ENCODE assay signal across 19 cellular contexts in the genomic region with DNA sequence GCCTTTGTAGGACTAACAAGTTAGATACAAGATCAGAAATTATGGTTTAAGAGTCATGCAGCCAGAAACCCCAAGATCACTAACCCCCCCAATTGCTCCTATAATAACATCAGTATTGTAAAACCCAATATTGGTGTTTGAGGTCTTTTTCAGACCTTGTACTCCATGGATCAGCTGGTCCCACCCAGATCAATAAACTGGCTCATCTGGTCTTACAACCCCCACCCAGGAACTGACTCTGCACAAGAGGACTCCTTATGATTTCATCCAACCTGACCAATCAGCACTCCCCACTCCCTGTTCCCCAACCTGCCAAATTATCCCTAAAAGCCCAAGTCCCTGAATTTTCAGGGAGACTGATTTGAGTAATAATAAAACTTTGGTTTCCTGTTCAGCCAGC. TPM values are rescaled to one million over a fixed set of nuclear protein-coding genes. Genes with fewer than 3 reads are reported as not detected.
DNase-seq lines count a peak whose midpoint lies in the region; ATAC-seq, FAIRE-seq and TF ChIP-seq lines count a peak whose summit lies in the region.
"Had no signal": no experiment of that assay in that cellular context is flagged by ENCODE, and none has a peak within 500 bp of the region (broad histone marks: within the 10 kb centered on the region; RNA-seq: fewer than 3 reads in every experiment).

No MANE protein-coding gene starts in this region.

- H3K9me3 Mint-ChIP-seq in type B pancreatic cell: no peaks in the 10 kb centered on the region
- H3K9me3 Mint-ChIP-seq: CD4-positive, CD25-positive, alpha-beta regulatory T cell; CD8-positive, alpha-beta memory T cell; H9 had no signal

- H3K4ac ChIP-seq in H1 (replicated peaks; ENCODE audit: insufficient read length, low read depth, low read length): no peak overlapping the region

- H3K4me3 Mint-ChIP-seq in type B pancreatic cell: peak overlapping the region; percentile 13
- H3K4me3 Mint-ChIP-seq: CD4-positive, CD25-positive, alpha-beta regulatory T cell; CD8-positive, alpha-beta memory T cell; H9 had no signal

- no peak overlapping the region for H3K23ac ChIP-seq in H1 (ENCODE audit: insufficient read length)

- H3K9me2 ChIP-seq in PC-3 (replicated peaks; ENCODE audit: low read length): no peaks in the 10 kb centered on the region

- H2BK15ac ChIP-seq in H1 (ENCODE audit: low read length): no peak overlapping the region

- no peak overlapping the region for H2BK5ac ChIP-seq in H1 (ENCODE audit: low read depth, low read length)

- H3K4me2 ChIP-seq in PC-3 (ENCODE audit: low read length) (0 out of 2 replicates have a peak overlapping the region, but pooled peaks have one; percentile 26), H1 (ENCODE audit: insufficient read depth in 1 of 2, low read depth in 2 of 2, low read length in 2 of 2) (no peak overlapping the region)

- H3K56ac ChIP-seq in H1 (replicated peaks; ENCODE audit: insufficient read length, low read depth, low read length): no peak overlapping the region

- H3K79me2 ChIP-seq in PC-3 (ENCODE audit: low read length) (no peaks in the 10 kb centered on the region), H1 (ENCODE audit: control insufficient read depth in 1 of 2, insufficient read depth in 2 of 2, low read length in 2 of 2) (no peaks in the 10 kb centered on the region)

- no peak overlapping the region for H3K27ac Mint-ChIP-seq in type B pancreatic cell
- H3K27ac Mint-ChIP-seq: CD4-positive, CD25-positive, alpha-beta regulatory T cell; H9 had no signal

- no peak overlapping the region for H4K5ac ChIP-seq in H1 (ENCODE audit: insufficient read length, low read depth, low read length)

- H3K27me3 ChIP-seq in PC-3 (ENCODE audit: low read length) (no peaks in the 10 kb centered on the region), H1 (replicated peaks in 1 of 4; ENCODE audit: control insufficient read depth in 3 of 4, extremely low read depth in 1 of 4, insufficient read depth in 3 of 4, low read length in 3 of 4) (peaks cover 0 to 3% (median 0%) of the 10 kb centered on the region in 4 experiments; a peak in 2 of 7 replicates)

- H4K8ac ChIP-seq in H1 (ENCODE audit: extremely low read depth, insufficient read depth, low read length): no peak overlapping the region

- peaks cover 33% of the 10 kb centered on the region for H3K4me1 Mint-ChIP-seq in type B pancreatic cell (ENCODE audit: unreplicated experiment)

- H2BK120ac ChIP-seq in H1 (replicated peaks; ENCODE audit: low read depth, low read length): no peak overlapping the region

- H3K18ac ChIP-seq in H1 (ENCODE audit: extremely low read depth, low read length): no peak overlapping the region

- no TSS peak for BruUV-seq in PC-3 (replicated peaks; lab: Mats Ljungman, UMichigan)

- H4K91ac ChIP-seq in H1 (replicated peaks; ENCODE audit: insufficient read length, low read length): no peak overlapping the region

- no peaks in the 10 kb centered on the region for H3K23me2 ChIP-seq in H1 (ENCODE audit: low read depth, low read length)

- no peaks in the 10 kb centered on the region for H4K20me1 ChIP-seq in PC-3 (ENCODE audit: low read length)
- no peaks in the 10 kb centered on the region for H4K20me1 ChIP-seq in H1 (replicated peaks in 1 of 2; ENCODE audit: control insufficient read depth in 1 of 2, insufficient read depth in 2 of 2, low read length in 2 of 2)

- no peak overlapping the region for H2BK12ac ChIP-seq in H1 (ENCODE audit: low read depth, low read length)

- H3K36me3 Mint-ChIP-seq in type B pancreatic cell: no peaks in the 10 kb centered on the region
- H3K36me3 Mint-ChIP-seq: CD4-positive, CD25-positive, alpha-beta regulatory T cell had no signal

- intact Hi-C loops in PC-3 (cut with micrococcal nuclease): loop anchor here (10.0 kb wide), 1 partner anchor 48 kb away; no protein-coding TSS in a partner anchor
- intact Hi-C loops in posterior vena cava (cut with DNase I): no loop called here

- peak overlapping the region; percentile 49 for H2BK20ac ChIP-seq in H1 (ENCODE audit: low read length)

- H3K9me3 ChIP-seq in PC-3 (ENCODE audit: low read length) (no peaks in the 10 kb centered on the region), H1 (ENCODE audit: insufficient read depth in 2 of 2, low read depth in 1 of 2, low read length in 1 of 2) (no peaks in the 10 kb centered on the region)
- H3K9me3 ChIP-seq: BE2C had no signal

- TF ChIP-seq RAD21 in H1 (IDR thresholded peaks at IDR 0.05 in 1 of 2, conservative IDR thresholded peaks at IDR 0.05 in 1 of 2; ENCODE audit: low read depth in 2 of 2, low read length in 2 of 2): no peak

- no peaks in the 10 kb centered on the region for H3K79me1 ChIP-seq in H1 (ENCODE audit: low read depth, low read length)

- H3F3A ChIP-seq in PC-3 (ENCODE audit: low read length, unreplicated experiment): peaks cover 7% of the 10 kb centered on the region

- H2AK5ac ChIP-seq in H1 (ENCODE audit: low read depth, low read length): no peak overlapping the region

- H3K9ac ChIP-seq in PC-3 (ENCODE audit: low read length) (no peak overlapping the region), H1 (replicated peaks in 1 of 4; ENCODE audit: extremely low read depth in 1 of 4, low read depth in 3 of 4, low read length in 3 of 4) (no peak overlapping the region)

- no peak for TF ChIP-seq POLR2A in GM12891 (IDR thresholded peaks at IDR 0.05; ENCODE audit: low read depth, low read length)
- TF ChIP-seq POLR2A in H1 (IDR thresholded peaks at IDR 0.05; ENCODE audit: control extremely low read depth in 1 of 2, low read depth in 2 of 2, low read length in 2 of 2): no peak

- FAIRE-seq in GM12891 (lab: Jason Lieb, UNC) (peak; percentile 52), H1 (lab: Jason Lieb, UNC) (no peak)
- FAIRE-seq: D721Med had no signal

- no peak overlapping the region for H3K14ac ChIP-seq in H1 (ENCODE audit: insufficient read length)

- CTCF ChIA-PET in PC-3 (lab: Charles Lee) (no interaction called here), H1 (lab: Charles Lee; ENCODE audit: partially characterized antibody) (interaction anchor here (1.3 kb wide), 1 partner anchor 228 kb away, joined by 3 read pairs; no protein-coding TSS in a partner anchor)

- no peak for TF ChIP-seq EP300 in H1 (IDR thresholded peaks at IDR 0.05; ENCODE audit: borderline replicate concordance in 1 of 2, low read depth in 2 of 2, low read length in 2 of 2)

- no peak for DNase-seq in GM12891 (ENCODE audit: insufficient read length, low spot score)
- no peak for DNase-seq in PC-3
- DNase-seq in H1 (ENCODE audit: low read depth in 1 of 2, low spot score in 2 of 2): no peak
- DNase-seq in type B pancreatic cell (ENCODE audit: extremely low spot score, unreplicated experiment): no peak
- no peak for DNase-seq in activated gamma-delta T cell (lab: John Stamatoyannopoulos, UW)
- DNase-seq in posterior vena cava (ENCODE audit: low spot score): no peak
- DNase-seq: ACHN; BE2C; C1 segment of cervical spinal cord; CD4-positive, CD25-positive, alpha-beta regulatory T cell; CD8-positive, alpha-beta memory T cell; COR-L47; DMS79; GF-D8; GOT3; H9; KG1 had no signal

- H3K4me3 ChIP-seq in PC-3 (ENCODE audit: low read length): no peak overlapping the region
- H3K4me3 ChIP-seq in H1 (ENCODE audit: extremely low read depth in 1 of 4, insufficient read depth in 2 of 4, low read depth in 3 of 4, low read length in 4 of 4): no peak overlapping the region

- no peak for ATAC-seq in PC-3
- no peak for ATAC-seq in HG02763 (IDR thresholded peaks at IDR 0.05; ENCODE audit: unreplicated experiment)

- TF ChIP-seq CTCF in PC-3 (conservative IDR thresholded peaks at IDR 0.05; ENCODE audit: low read depth, low read length): no peak
- no peak for TF ChIP-seq CTCF in H1 (IDR thresholded peaks at IDR 0.05; ENCODE audit: control extremely low read depth in 1 of 3, insufficient read depth in 1 of 3, low read depth in 1 of 3, low read length in 3 of 3)
- TF ChIP-seq CTCF in type B pancreatic cell (conservative IDR thresholded peaks at IDR 0.05): no peak

- peaks cover 17% of the 10 kb centered on the region for H3K27me3 Mint-ChIP-seq in type B pancreatic cell

- no peak overlapping the region for H2AFZ ChIP-seq in PC-3 (ENCODE audit: low read length)
- no peak overlapping the region for H2AFZ ChIP-seq in H1 (ENCODE audit: low read length)

- no peaks in the 10 kb centered on the region for H3K36me3 ChIP-seq in PC-3 (ENCODE audit: low read depth, low read length)
- H3K36me3 ChIP-seq in H1 (ENCODE audit: control insufficient read depth in 2 of 4, insufficient read depth in 4 of 4, low read length in 3 of 4): no peaks in the 10 kb centered on the region
- H3K36me3 ChIP-seq: BE2C had no signal

- no peak overlapping the region for H3K27ac ChIP-seq in PC-3 (ENCODE audit: low read length)
- no peak overlapping the region for H3K27ac ChIP-seq in H1 (ENCODE audit: low read depth, low read length)

- POLR2A ChIA-PET in PC-3 (lab: Charles Lee; ENCODE audit: unreplicated experiment) (no interaction called here), H1 (lab: Charles Lee; ENCODE audit: partially characterized antibody) (no interaction called here)

- H3K4me1 ChIP-seq in PC-3 (ENCODE audit: insufficient read depth, low read length) (peaks cover 58% of the 10 kb centered on the region), H1 (replicated peaks in 1 of 4; ENCODE audit: control insufficient read depth in 3 of 4, insufficient read depth in 4 of 4, low read length in 3 of 4) (peaks cover 0 to 6% (median 6%) of the 10 kb centered on the region in 4 experiments; a peak in 5 of 7 replicates)
- H3K4me1 ChIP-seq: BE2C had no signal

TF ChIP-seq in GM12891, 5 proteins besides CTCF, POLR2A, EP300 and RAD21 (continues in another document):
- TF ChIP-seq TAF1 (IDR thresholded peaks at IDR 0.05; ENCODE audit: low read depth, low read length) (no peak), POU2F2 (IDR thresholded peaks at IDR 0.05; ENCODE audit: low read depth, low read length) (no peak), PAX5 (IDR thresholded peaks at IDR 0.05; ENCODE audit: insufficient read depth, low read length, severe bottlenecking) (no peak)

TF ChIP-seq in H1, 55 proteins besides CTCF, POLR2A, EP300 and RAD21 (continues in another document):
- no peak for TF ChIP-seq KDM1A (IDR thresholded peaks at IDR 0.05; ENCODE audit: borderline replicate concordance, low read length)
- TF ChIP-seq RXRA (IDR thresholded peaks at IDR 0.05; ENCODE audit: insufficient read depth, low read depth, low read length): no peak
- TF ChIP-seq ZNF274 (IDR thresholded peaks at IDR 0.05; ENCODE audit: borderline replicate concordance, extremely low read depth, low read length): no peak

RNA-seq across cellular contexts. Expression of a gene that starts 6.4 kb away (rescaled TPM):
- 19.7 TPM for polyA plus RNA-seq in GM12891 (2012; ENCODE audit: low read depth, missing spikeins)
- total RNA-seq in PC-3 (2014; rRNA removed) (2.5 and 6.5 TPM in 2 replicates), type B pancreatic cell (ENCODE audit: low replicate concordance) (5.0 and 6.1 TPM in 2 replicates), posterior vena cava (10 to 100 TPM in 1 of 2 donors, 1 to 10 TPM in 1; 9.7 to 11.4 TPM)
- total RNA-seq in H1 (2021; fragmentation: NEBNext Ultra II Directional; extraction: Animal tissue kit (Norgen Biotek cat#: 25700)): 0.93 and 0.94 TPM in 2 replicates
- 1.7 and 2.1 TPM in 2 replicates for polyA plus RNA-seq in H1 (2011; rRNA removed)
- polyA plus RNA-seq in H1 (2011; cell fraction: cytosol; rRNA removed): 2.5 TPM
- polyA plus RNA-seq in H1 (2011; cell fraction: nucleus; rRNA removed): 5.9 TPM
- polyA plus RNA-seq in H1 (2012, experiment 1 of 2): 1.4 to 3.0 TPM (median 1.6 TPM) in 4 replicates
- polyA plus RNA-seq in H1 (2012, experiment 2 of 2): not detected
- polyA plus RNA-seq in H1 (2013, experiment 1 of 2): 0.67 TPM
- 0.40 TPM for polyA plus RNA-seq in H1 (2013, experiment 2 of 2)
- polyA minus RNA-seq in H1 (2011; rRNA and poly(A)+ RNA removed): 4.3 and 6.0 TPM in 2 replicates
- polyA minus RNA-seq in H1 (2011; cell fraction: cytosol; rRNA and poly(A)+ RNA removed): 2.1 TPM
- 12.0 TPM for polyA minus RNA-seq in H1 (2011; cell fraction: nucleus; rRNA and poly(A)+ RNA removed)
